ENCODE assay signal across 10 cellular contexts in the genomic region with DNA sequence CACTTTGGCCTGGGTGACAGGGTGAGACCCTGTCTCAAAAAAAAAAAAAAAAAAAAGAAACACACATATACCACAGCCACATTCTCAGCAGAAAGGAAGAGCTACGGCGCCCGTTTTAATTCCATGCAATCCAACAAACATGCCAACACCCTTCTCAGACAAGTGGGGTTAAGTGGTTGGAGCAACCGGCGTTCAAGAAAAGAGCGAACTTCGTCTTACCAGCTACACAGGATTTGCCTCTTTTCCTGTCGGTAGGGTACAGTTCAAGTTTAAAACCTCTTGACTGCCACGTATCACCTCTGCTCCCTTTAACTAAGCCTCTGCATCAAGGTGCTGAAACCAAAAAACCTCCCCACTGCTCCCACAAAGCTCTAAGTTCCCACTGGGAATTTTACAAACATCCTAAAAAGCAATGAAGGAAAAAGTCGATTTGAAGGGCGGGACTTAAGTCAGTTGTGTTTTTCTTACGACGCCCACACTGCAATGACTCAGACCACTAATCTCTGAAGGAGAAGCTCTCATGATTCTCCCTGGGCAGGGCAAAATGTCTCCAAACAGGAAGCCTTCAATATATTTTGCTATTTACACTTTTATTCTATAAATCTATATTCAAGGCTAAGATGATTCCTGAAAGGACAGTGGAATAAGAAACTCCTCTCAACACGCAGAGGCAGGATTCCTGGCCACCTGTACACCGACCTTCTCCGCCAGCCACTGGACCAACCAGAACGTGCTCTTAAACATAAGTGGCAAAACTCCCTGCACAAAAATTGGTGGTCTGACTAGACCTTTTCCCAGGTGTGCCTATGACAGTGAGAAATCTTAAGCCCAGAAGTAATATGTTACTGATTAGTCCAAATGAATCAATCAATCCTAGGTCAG. TPM values are rescaled to one million over a fixed set of nuclear protein-coding genes. Genes with fewer than 3 reads are reported as not detected.
DNase-seq lines count a peak whose midpoint lies in the region; ATAC-seq and TF ChIP-seq lines count a peak whose summit lies in the region.
"Had no signal": no experiment of that assay in that cellular context is flagged by ENCODE, and none has a peak within 500 bp of the region (broad histone marks: within the 10 kb centered on the region; RNA-seq: fewer than 3 reads in every experiment).

No MANE protein-coding gene starts in this region.

- H4K8ac ChIP-seq in IMR-90 (ENCODE audit: low read depth in 2 of 2, low read length in 2 of 2), result no peak overlapping the region

- no peak overlapping the region for H3K9ac ChIP-seq in IMR-90 (ENCODE audit: low read depth, low read length)
- H3K9ac ChIP-seq in SK-N-SH, result no peak overlapping the region

- H2BK5ac ChIP-seq in IMR-90 (ENCODE audit: low read depth, low read length, poor library complexity, severe bottlenecking), result no peak overlapping the region

- H3K9me3 Mint-ChIP-seq in activated T-helper 2 cell treated with anti-CD3 and anti-CD28 coated beads, Interferon-gamma antibody, Interleukin-2, Interleukin-4, amounts not matched to agents 10 μg/mL and 5 μg/mL and 100 μg/mL, durations not matched to agents 14 hours and 24 hours and 36 hours, result no peaks in the 10 kb centered on the region
- no peaks in the 10 kb centered on the region for H3K9me3 Mint-ChIP-seq in stimulated activated naive CD8-positive, alpha-beta T cell treated with anti-CD3 and anti-CD28 coated beads, Interleukin-15, amount 100 ng/mL, for 72 hours

- dilution Hi-C loops in IMR-90 (cut with HindIII; ENCODE audit: low sequenced_read_pairs, unreplicated experiment), result no loop called here

- H3F3A ChIP-seq in SK-N-SH (replicated peaks; ENCODE audit: insufficient read depth), result peaks cover 13% of the 10 kb centered on the region

- H3K14ac ChIP-seq in IMR-90 (replicated peaks; ENCODE audit: low read depth, low read length), result peak overlapping the region; percentile 29; the same call in 1 of the 2 replicates

- H2BK15ac ChIP-seq in IMR-90 (ENCODE audit: low read depth, low read length), result no peak overlapping the region

- no peak overlapping the region for H3K18ac ChIP-seq in IMR-90 (ENCODE audit: low read depth, low read length)

- no peaks in the 10 kb centered on the region for H3K27me3 Mint-ChIP-seq in activated T-helper 2 cell treated with anti-CD3 and anti-CD28 coated beads, Interferon-gamma antibody, Interleukin-2, Interleukin-4, amounts not matched to agents 10 μg/mL and 5 μg/mL and 100 μg/mL, durations not matched to agents 14 hours and 24 hours and 36 hours (ENCODE audit: low read depth)
- H3K27me3 Mint-ChIP-seq in stimulated activated naive CD8-positive, alpha-beta T cell treated with anti-CD3 and anti-CD28 coated beads, Interleukin-15, amount 100 ng/mL, for 72 hours, result no peaks in the 10 kb centered on the region

- no peak overlapping the region for H2AK9ac ChIP-seq in IMR-90 (replicated peaks; ENCODE audit: low read depth, low read length, poor library complexity)

- H3K27ac Mint-ChIP-seq in activated T-helper 2 cell treated with anti-CD3 and anti-CD28 coated beads, Interferon-gamma antibody, Interleukin-2, Interleukin-4, amounts not matched to agents 10 μg/mL and 5 μg/mL and 100 μg/mL, durations not matched to agents 14 hours and 24 hours and 36 hours, result peak overlapping the region; percentile 8
- H3K27ac Mint-ChIP-seq in stimulated activated naive CD8-positive, alpha-beta T cell treated with anti-CD3 and anti-CD28 coated beads, Interleukin-15, amount 100 ng/mL, for 72 hours, result peak overlapping the region; percentile 52 to 67

- H3K27ac ChIP-seq in IMR-90 (ENCODE audit: insufficient read depth, low read length), result no peak overlapping the region
- no peak overlapping the region for H3K27ac ChIP-seq in tibial nerve
- no peak overlapping the region for H3K27ac ChIP-seq in SK-N-SH (ENCODE audit: low read depth in 2 of 2, low read length in 1 of 2)

- no peak overlapping the region for H4K5ac ChIP-seq in IMR-90 (ENCODE audit: low read depth, low read length)

- no peak overlapping the region for H4K91ac ChIP-seq in IMR-90 (ENCODE audit: insufficient read depth, low read depth, low read length)

- peaks cover 72% of the 10 kb centered on the region for H3K36me3 Mint-ChIP-seq in activated T-helper 2 cell treated with anti-CD3 and anti-CD28 coated beads, Interferon-gamma antibody, Interleukin-2, Interleukin-4, amounts not matched to agents 10 μg/mL and 5 μg/mL and 100 μg/mL, durations not matched to agents 14 hours and 24 hours and 36 hours (ENCODE audit: low read depth)

- peaks cover 66% of the 10 kb centered on the region for H3K36me3 ChIP-seq in IMR-90 (ENCODE audit: control insufficient read depth, insufficient read depth, low read length)
- peaks cover 3 to 100% (median 32%) of the 10 kb centered on the region in 3 donors for H3K36me3 ChIP-seq in tibial nerve
- peaks cover 61 to 78% of the 10 kb centered on the region in 2 experiments for H3K36me3 ChIP-seq in SK-N-SH (replicated peaks in 1 of 2; ENCODE audit: control insufficient read depth in 1 of 2, insufficient read depth in 2 of 2, low read length in 1 of 2)

- H3K56ac ChIP-seq in IMR-90 (ENCODE audit: extremely low read depth, insufficient read depth, low read length), result no peak overlapping the region

- in situ Hi-C loops in IMR-90 (cut with MboI; ENCODE audit: low sequenced_read_pairs), result no loop called here

- CTCF ChIA-PET in IMR-90 (lab: Yijun Ruan, JAX), result interaction anchor here (0.6 to 0.9 kb wide), 2 partner anchors 12 to 39 kb away, joined by 3 read pairs; no protein-coding TSS in a partner anchor
- CTCF ChIA-PET in SK-N-SH (lab: Yijun Ruan, JAX), result interaction anchor here (0.6 to 2.1 kb wide), 4 partner anchors 19 to 148 kb away, joined by 3 to 8 read pairs (median 3); no protein-coding TSS in a partner anchor

- TF ChIP-seq EP300 in tibial nerve (IDR thresholded peaks at IDR 0.05) (no peak), SK-N-SH (IDR thresholded peaks at IDR 0.05; ENCODE audit: borderline replicate concordance in 1 of 2, low read depth in 1 of 2, low read length in 1 of 2) (no peak)

- TF ChIP-seq RAD21 in IMR-90 (IDR thresholded peaks at IDR 0.05; ENCODE audit: low read length), result no peak
- TF ChIP-seq RAD21 in SK-N-SH (IDR thresholded peaks at IDR 0.05; ENCODE audit: low read length), result no peak

- TF ChIP-seq POLR2A in IMR-90 (IDR thresholded peaks at IDR 0.05; ENCODE audit: low read depth, low read length), result no peak
- no peak for TF ChIP-seq POLR2A in tibial nerve (IDR thresholded peaks at IDR 0.05)

- no peaks in the 10 kb centered on the region; the same call in 1 of the 2 replicates for H3K4me1 ChIP-seq in IMR-90 (ENCODE audit: control insufficient read depth, insufficient read depth, low read length)
- H3K4me1 ChIP-seq in tibial nerve, result peaks cover 0 to 7% (median 0%) of the 10 kb centered on the region in 4 donors
- no peaks in the 10 kb centered on the region for H3K4me1 ChIP-seq in SK-N-SH (ENCODE audit: control insufficient read depth in 1 of 2, insufficient read depth in 2 of 2, low read depth in 1 of 2, low read length in 1 of 2)

- intact Hi-C loops in IMR-90 (cut with micrococcal nuclease), result no loop called here
- intact Hi-C loops in activated T-helper 2 cell treated with anti-CD3 and anti-CD28 coated beads, Interferon-gamma antibody, Interleukin-2, Interleukin-4, amounts not matched to agents 10 μg/mL and 5 μg/mL and 100 μg/mL, durations not matched to agents 14 hours and 24 hours and 36 hours (cut with micrococcal nuclease), result no loop called here

- H3K79me2 ChIP-seq in SK-N-SH (ENCODE audit: insufficient read depth), result peaks cover 22% of the 10 kb centered on the region; the same call in 1 of the 2 replicates

- peaks cover 3 to 62% of the 10 kb centered on the region in 2 experiments for H3K79me1 ChIP-seq in IMR-90 (ENCODE audit: low read depth in 1 of 2, low read length in 2 of 2)

- no TSS peak for BruUV-seq in IMR-90 (replicated peaks; lab: Mats Ljungman, UMichigan)

- no peak overlapping the region for H2AFZ ChIP-seq in IMR-90 (replicated peaks; ENCODE audit: low read length, poor library complexity)
- H2AFZ ChIP-seq in SK-N-SH (ENCODE audit: low read depth), result no peak overlapping the region

- H3K9me2 ChIP-seq in SK-N-SH, result no peaks in the 10 kb centered on the region

- no peaks in the 10 kb centered on the region for H3K9me3 ChIP-seq in IMR-90 (ENCODE audit: control insufficient read depth, insufficient read depth, low read length)
- no peaks in the 10 kb centered on the region for H3K9me3 ChIP-seq in tibial nerve
- H3K9me3 ChIP-seq in SK-N-SH, result no peaks in the 10 kb centered on the region
- H3K9me3 ChIP-seq: spleen had no signal

- H3K4me3 ChIP-seq in IMR-90 (ENCODE audit: insufficient read depth, low read depth, low read length), result no peak overlapping the region
- no peak overlapping the region for H3K4me3 ChIP-seq in foreskin fibroblast (ENCODE audit: low read depth in 1 of 2, low read length in 2 of 2)
- no peak overlapping the region for H3K4me3 ChIP-seq in tibial nerve
- no peak overlapping the region for H3K4me3 ChIP-seq in SK-N-SH (ENCODE audit: low read depth in 2 of 2, low read length in 1 of 2)
- H3K4me3 ChIP-seq: GM12878, spleen had no signal

- no peak overlapping the region for H2BK20ac ChIP-seq in IMR-90 (ENCODE audit: low read depth, low read length)

- TF ChIP-seq CTCF in IMR-90 (conservative IDR thresholded peaks at IDR 0.05; ENCODE audit: low read depth, low read length) (no peak), foreskin fibroblast (IDR thresholded peaks at IDR 0.05; ENCODE audit: low read depth, low read length) (no peak), tibial nerve (IDR thresholded peaks at IDR 0.05) (no peak), SK-N-SH (IDR thresholded peaks at IDR 0.05) (no peak)

- no peak overlapping the region for H3K4me2 ChIP-seq in IMR-90 (ENCODE audit: low read depth, low read length)
- no peak overlapping the region for H3K4me2 ChIP-seq in SK-N-SH

- WGBS in IMR-90 (ENCODE audit: extremely low coverage in 2 of 2, insufficient read length in 1 of 2), 2 experiments, result no CpG with 5 or more reads among the region's 17 CpGs
- 74 to 77% methylated on average over 17 of the region's 17 CpGs for WGBS in tibial nerve, 2 donors
- 94% methylated on average over 17 of the region's 17 CpGs for WGBS in SK-N-SH (ENCODE audit: low lambda C conversion rate)

- H3K27me3 ChIP-seq in IMR-90 (ENCODE audit: control insufficient read depth, insufficient read depth, low read length) (no peaks in the 10 kb centered on the region), tibial nerve (no peaks in the 10 kb centered on the region), SK-N-SH (ENCODE audit: insufficient read depth) (no peaks in the 10 kb centered on the region)
- H3K27me3 ChIP-seq: spleen had no signal

- no peak overlapping the region for H2AK5ac ChIP-seq in IMR-90 (ENCODE audit: low read depth, low read length)

- no peak overlapping the region for H3K4me3 Mint-ChIP-seq in activated T-helper 2 cell treated with anti-CD3 and anti-CD28 coated beads, Interferon-gamma antibody, Interleukin-2, Interleukin-4, amounts not matched to agents 10 μg/mL and 5 μg/mL and 100 μg/mL, durations not matched to agents 14 hours and 24 hours and 36 hours (ENCODE audit: low read depth)
- H3K4me3 Mint-ChIP-seq in stimulated activated naive CD8-positive, alpha-beta T cell treated with anti-CD3 and anti-CD28 coated beads, Interleukin-15, amount 100 ng/mL, for 72 hours, result no peak overlapping the region

- DNase-seq in IMR-90 (peak; percentile 86), foreskin fibroblast (peak; percentile 45 to 71), tibial nerve (ENCODE audit: low spot score in 2 of 2) (no peak), SK-N-SH (no peak)
- DNase-seq in activated T-helper 2 cell treated with anti-CD3 and anti-CD28 coated beads, Interferon-gamma antibody, Interleukin-2, Interleukin-4, amounts not matched to agents 10 μg/mL and 5 μg/mL and 100 μg/mL, durations not matched to agents 14 hours and 24 hours and 36 hours (ENCODE audit: low spot score), result no peak
- DNase-seq in stimulated activated naive CD8-positive, alpha-beta T cell treated with anti-CD3 and anti-CD28 coated beads, Interleukin-15, amount 100 ng/mL, for 72 hours, result no peak
- DNase-seq: anterior cingulate cortex, spleen had no signal

- H4K20me1 ChIP-seq in IMR-90 (ENCODE audit: insufficient read depth, low read length) (peaks cover 36% of the 10 kb centered on the region), SK-N-SH (ENCODE audit: insufficient read depth) (no peaks in the 10 kb centered on the region)

- POLR2A ChIA-PET in IMR-90 (lab: Charles Lee; ENCODE audit: unreplicated experiment) (no interaction called here), SK-N-SH (lab: Yijun Ruan, JAX) (no interaction called here)

- H3K4ac ChIP-seq in IMR-90 (ENCODE audit: low read depth, low read length), result peak overlapping the region; percentile 35; the same call in 1 of the 2 replicates

- peaks cover 15% of the 10 kb centered on the region for H3K4me1 Mint-ChIP-seq in activated T-helper 2 cell treated with anti-CD3 and anti-CD28 coated beads, Interferon-gamma antibody, Interleukin-2, Interleukin-4, amounts not matched to agents 10 μg/mL and 5 μg/mL and 100 μg/mL, durations not matched to agents 14 hours and 24 hours and 36 hours (ENCODE audit: low read depth)
- H3K4me1 Mint-ChIP-seq in stimulated activated naive CD8-positive, alpha-beta T cell treated with anti-CD3 and anti-CD28 coated beads, Interleukin-15, amount 100 ng/mL, for 72 hours, result peaks cover 46% of the 10 kb centered on the region

- H3K23ac ChIP-seq in IMR-90 (ENCODE audit: low read depth, low read length), result no peak overlapping the region

- peak; percentile 79 for ATAC-seq in IMR-90 (ENCODE audit: low read depth)
- ATAC-seq in stimulated activated naive CD8-positive, alpha-beta T cell treated with anti-CD3 and anti-CD28 coated beads, Interleukin-15, amount 100 ng/mL, for 72 hours, result no peak
- ATAC-seq in HG02798 (IDR thresholded peaks at IDR 0.05; ENCODE audit: poor library complexity, unreplicated experiment), result no peak
- ATAC-seq: GM12878 had no signal

- peaks cover 16% of the 10 kb centered on the region for H3K9me1 ChIP-seq in IMR-90 (ENCODE audit: insufficient read depth, low read length)

- no peak overlapping the region for H2BK120ac ChIP-seq in IMR-90 (ENCODE audit: low read depth, low read length)

RNA-seq across cellular contexts. Expression of gene SRP68, which starts 18.8 kb away (rescaled TPM):
- total RNA-seq in IMR-90 (2012; rRNA removed) (47.1 and 47.2 TPM in 2 replicates), tibial nerve (10 to 100 TPM; 51.5 to 58.6 (median 53.5) TPM)
- polyA plus RNA-seq in IMR-90 (2012; rRNA removed) (69.1 and 82.6 TPM in 2 replicates), SK-N-SH (2012; rRNA removed) (76.8 and 81.4 TPM in 2 replicates)
- 28.2 and 52.1 TPM in 2 replicates for polyA plus RNA-seq in IMR-90 (2012; cell fraction: cytosol; rRNA removed)
- 24.9 and 48.5 TPM in 2 replicates for polyA plus RNA-seq in IMR-90 (2012; cell fraction: nucleus; rRNA removed; ENCODE audit: low replicate concordance)
- 188 and 194 TPM in 2 replicates for total RNA-seq in activated T-helper 2 cell treated with anti-CD3 and anti-CD28 coated beads, Interferon-gamma antibody, Interleukin-2, Interleukin-4, amounts not matched to agents 10 μg/mL and 5 μg/mL and 100 μg/mL, durations not matched to agents 14 hours and 24 hours and 36 hours
- polyA plus RNA-seq in SK-N-SH (2012; cell fraction: cytosol; rRNA removed), result 74.4 and 76.2 TPM in 2 replicates
- 53.5 and 64.0 TPM in 2 replicates for polyA plus RNA-seq in SK-N-SH (2012; cell fraction: nucleus; rRNA removed)

RNA-seq across cellular contexts. Expression of gene GALR2, which starts 21.1 kb away (rescaled TPM):
- total RNA-seq in IMR-90 (2012; rRNA removed) (not detected in 2 replicates), tibial nerve (not detected)
- polyA plus RNA-seq in IMR-90 (2012; rRNA removed) (0.07 and 0.10 TPM in 2 replicates), SK-N-SH (2012; rRNA removed) (0.05 and 0.08 TPM in 2 replicates)
- 0.18 TPM in 1 of 2 replicates, not detected in the other for polyA plus RNA-seq in IMR-90 (2012; cell fraction: cytosol; rRNA removed)
- 0.10 and 0.26 TPM in 2 replicates for polyA plus RNA-seq in IMR-90 (2012; cell fraction: nucleus; rRNA removed; ENCODE audit: low replicate concordance)
- 10.7 and 14.5 TPM in 2 replicates for total RNA-seq in activated T-helper 2 cell treated with anti-CD3 and anti-CD28 coated beads, Interferon-gamma antibody, Interleukin-2, Interleukin-4, amounts not matched to agents 10 μg/mL and 5 μg/mL and 100 μg/mL, durations not matched to agents 14 hours and 24 hours and 36 hours
- 0.03 TPM in 2 replicates for polyA plus RNA-seq in SK-N-SH (2012; cell fraction: cytosol; rRNA removed)
- 0.08 and 0.15 TPM in 2 replicates for polyA plus RNA-seq in SK-N-SH (2012; cell fraction: nucleus; rRNA removed)

RNA-seq across cellular contexts. Expression of gene ZACN, which starts 25.5 kb away (rescaled TPM):
- total RNA-seq in IMR-90 (2012; rRNA removed) (not detected in 2 replicates), tibial nerve (not detected)
- polyA plus RNA-seq in IMR-90 (2012; rRNA removed) (not detected in 2 replicates), SK-N-SH (2012; rRNA removed) (0.03 TPM in 1 of 2 replicates, not detected in the other)
- not detected in 2 replicates for polyA plus RNA-seq in IMR-90 (2012; cell fraction: cytosol; rRNA removed)
- 0.16 and 0.18 TPM in 2 replicates for polyA plus RNA-seq in IMR-90 (2012; cell fraction: nucleus; rRNA removed; ENCODE audit: low replicate concordance)
- total RNA-seq in activated T-helper 2 cell treated with anti-CD3 and anti-CD28 coated beads, Interferon-gamma antibody, Interleukin-2, Interleukin-4, amounts not matched to agents 10 μg/mL and 5 μg/mL and 100 μg/mL, durations not matched to agents 14 hours and 24 hours and 36 hours, result 10.3 and 14.1 TPM in 2 replicates
- 0.01 TPM in 1 of 2 replicates, not detected in the other for polyA plus RNA-seq in SK-N-SH (2012; cell fraction: cytosol; rRNA removed)
- 0.12 and 0.26 TPM in 2 replicates for polyA plus RNA-seq in SK-N-SH (2012; cell fraction: nucleus; rRNA removed)

RNA-seq across cellular contexts. Expression of gene EVPL, which starts 26.4 kb away (rescaled TPM):
- not detected in 2 replicates for total RNA-seq in IMR-90 (2012; rRNA removed)
- polyA plus RNA-seq in IMR-90 (2012; rRNA removed), result not detected in 2 replicates
- polyA plus RNA-seq in IMR-90 (2012; cell fraction: cytosol; rRNA removed), result not detected in 2 replicates
- polyA plus RNA-seq in IMR-90 (2012; cell fraction: nucleus; rRNA removed; ENCODE audit: low replicate concordance), result 0.01 TPM in 1 of 2 replicates, not detected in the other
- 0.02 TPM in 1 of 2 replicates, not detected in the other for total RNA-seq in activated T-helper 2 cell treated with anti-CD3 and anti-CD28 coated beads, Interferon-gamma antibody, Interleukin-2, Interleukin-4, amounts not matched to agents 10 μg/mL and 5 μg/mL and 100 μg/mL, durations not matched to agents 14 hours and 24 hours and 36 hours
- 1 to 10 TPM in 2 of 4 donors, under 1 TPM in 1, not detected in 1; 0.98 to 3.0 (median 2.1) TPM for total RNA-seq in tibial nerve
- polyA plus RNA-seq in SK-N-SH (2012; rRNA removed), result 0.15 and 0.23 TPM in 2 replicates
- 0.09 and 0.16 TPM in 2 replicates for polyA plus RNA-seq in SK-N-SH (2012; cell fraction: cytosol; rRNA removed)
- polyA plus RNA-seq in SK-N-SH (2012; cell fraction: nucleus; rRNA removed), result 0.26 and 0.42 TPM in 2 replicates
- polyA plus RNA-seq: GM12878 had no signal

RNA-seq across cellular contexts. Expression of gene EXOC7, which starts 50.1 kb away (rescaled TPM):
- total RNA-seq in IMR-90 (2012; rRNA removed) (98.9 and 118 TPM in 2 replicates), tibial nerve (10 to 100 TPM; 51.7 to 87.3 (median 75.1) TPM)
- polyA plus RNA-seq in IMR-90 (2012; rRNA removed) (85.9 and 89.5 TPM in 2 replicates), SK-N-SH (2012; rRNA removed) (129 and 167 TPM in 2 replicates)
- polyA plus RNA-seq in IMR-90 (2012; cell fraction: cytosol; rRNA removed), result 35.6 and 57.4 TPM in 2 replicates
- polyA plus RNA-seq in IMR-90 (2012; cell fraction: nucleus; rRNA removed; ENCODE audit: low replicate concordance), result 192 and 276 TPM in 2 replicates
- 103 and 110 TPM in 2 replicates for total RNA-seq in activated T-helper 2 cell treated with anti-CD3 and anti-CD28 coated beads, Interferon-gamma antibody, Interleukin-2, Interleukin-4, amounts not matched to agents 10 μg/mL and 5 μg/mL and 100 μg/mL, durations not matched to agents 14 hours and 24 hours and 36 hours
- 58.5 and 83.4 TPM in 2 replicates for polyA plus RNA-seq in SK-N-SH (2012; cell fraction: cytosol; rRNA removed)
- polyA plus RNA-seq in SK-N-SH (2012; cell fraction: nucleus; rRNA removed), result 364 and 387 TPM in 2 replicates

Comparison
In these comparisons a context has a peak if more than half of its experiments do, and no peak if none do; other contexts are left out.
1. DNase-seq: peak in IMR-90 (single experiment) and foreskin fibroblast (2 of 2); none in activated T-helper 2 cell treated with anti-CD3 and anti-CD28 coated beads, Interferon-gamma antibody, Interleukin-2, Interleukin-4, amounts not matched to agents 10 μg/mL and 5 μg/mL and 100 μg/mL, durations not matched to agents 14 hours and 24 hours and 36 hours (single experiment), stimulated activated naive CD8-positive, alpha-beta T cell treated with anti-CD3 and anti-CD28 coated beads, Interleukin-15, amount 100 ng/mL, for 72 hours (0 of 2), tibial nerve (0 of 2) and SK-N-SH (single experiment).
2. RNA of gene GALR2, which starts 21.1 kb away (total RNA-seq): 10.7 to 14.5 TPM in activated T-helper 2 cell treated with anti-CD3 and anti-CD28 coated beads, Interferon-gamma antibody, Interleukin-2, Interleukin-4, amounts not matched to agents 10 μg/mL and 5 μg/mL and 100 μg/mL, durations not matched to agents 14 hours and 24 hours and 36 hours; not detected in IMR-90 and not detected in tibial nerve; every median in the first group is over 10 times any median in the second.
3. RNA of gene ZACN, which starts 25.5 kb away (total RNA-seq): 10.3 to 14.1 TPM in activated T-helper 2 cell treated with anti-CD3 and anti-CD28 coated beads, Interferon-gamma antibody, Interleukin-2, Interleukin-4, amounts not matched to agents 10 μg/mL and 5 μg/mL and 100 μg/mL, durations not matched to agents 14 hours and 24 hours and 36 hours; not detected in IMR-90 and not detected in tibial nerve; every median in the first group is over 10 times any median in the second.